Comparison of ENCODE assay signal across 14 cellular contexts in genomic region chr12:52645120-52645761, GRCh38. TPM values are rescaled to one million over a fixed set of nuclear protein-coding genes. Genes with fewer than 3 reads are reported as not detected.
DNase-seq lines count a peak whose midpoint lies in the region; ATAC-seq and TF ChIP-seq lines count a peak whose summit lies in the region.
"Had no signal": no experiment of that assay in that cellular context is flagged by ENCODE, and none has a peak within 500 bp of the region (broad histone marks: within the 10 kb centered on the region; RNA-seq: fewer than 3 reads in every experiment).

No MANE protein-coding gene starts in this region.

- no peaks in the 10 kb centered on the region for H3K79me1 ChIP-seq in neuronal stem cell (ENCODE audit: low read depth, low read length)

- peak; percentile 96 for ATAC-seq in activated T-cell treated with anti-CD3 and anti-CD28 coated beads, Interleukin-2, amount 50 U/mL, for 72 hours (replicated peaks in 1 of 2)
- peak; percentile 64 for ATAC-seq in upper lobe of right lung
- ATAC-seq: PC-3 had no signal

- no peak overlapping the region for H4K91ac ChIP-seq in neuronal stem cell (ENCODE audit: low read depth, low read length, poor library complexity)

- no peak overlapping the region for H2AK5ac ChIP-seq in neuronal stem cell (ENCODE audit: low read depth, low read length)

- no peaks in the 10 kb centered on the region for H3K9me2 ChIP-seq in hepatocyte (replicated peaks; ENCODE audit: insufficient read depth)

- H3K9ac ChIP-seq in neuronal stem cell (ENCODE audit: low read depth, low read length, poor library complexity) = no peak overlapping the region
- H3K9ac ChIP-seq: KMS-11 had no signal

- H2BK12ac ChIP-seq in neuronal stem cell (ENCODE audit: low read length) = no peak overlapping the region

- H3K27me3 ChIP-seq in hepatocyte (peaks cover 13% of the 10 kb centered on the region), upper lobe of right lung (no peaks in the 10 kb centered on the region), transverse colon (peaks cover 5% of the 10 kb centered on the region), neuronal stem cell (ENCODE audit: control insufficient read depth in 3 of 3, insufficient read depth in 3 of 3, low read depth in 1 of 3, low read length in 3 of 3) (peaks cover 0 to 10% (median 0%) of the 10 kb centered on the region in 3 experiments)

- H3K4ac ChIP-seq in neuronal stem cell (ENCODE audit: low read length) = no peak overlapping the region

- H2BK5ac ChIP-seq in neuronal stem cell (ENCODE audit: low read length) = no peak overlapping the region

- H3K4me2 ChIP-seq in hepatocyte = no peak overlapping the region
- no peak overlapping the region for H3K4me2 ChIP-seq in neuronal stem cell (ENCODE audit: insufficient read depth, low read length, poor library complexity, severe bottlenecking)
- H3K4me2 ChIP-seq: KMS-11 had no signal

- H4K8ac ChIP-seq in neuronal stem cell (ENCODE audit: low read depth, low read length) = no peak overlapping the region

- H3K27me3 Mint-ChIP-seq in activated T-cell treated with anti-CD3 and anti-CD28 coated beads, Interleukin-2, amount 50 U/mL, for 72 hours (ENCODE audit: low read depth) = no peaks in the 10 kb centered on the region

- H3K9me3 Mint-ChIP-seq in activated T-cell treated with anti-CD3 and anti-CD28 coated beads, Interleukin-2, amount 50 U/mL, for 72 hours = no peaks in the 10 kb centered on the region
- H3K9me3 Mint-ChIP-seq: nephron progenitor cell had no signal

- H2BK15ac ChIP-seq in neuronal stem cell (ENCODE audit: low read length) = no peak overlapping the region

- in situ Hi-C loops in transverse colon (cut with MboI; ENCODE audit: low pct_ligation_motif_present in 1 of 4, low pct_unique_long_range_greater_than_20kb in 1 of 4, low sequenced_read_pairs in 3 of 4) = no loop called here

- no peak overlapping the region for H3K18ac ChIP-seq in neuronal stem cell (ENCODE audit: low read length)

- H3K36me3 ChIP-seq in hepatocyte (replicated peaks; ENCODE audit: insufficient read depth, low read depth) = no peaks in the 10 kb centered on the region
- no peaks in the 10 kb centered on the region for H3K36me3 ChIP-seq in upper lobe of right lung
- no peaks in the 10 kb centered on the region for H3K36me3 ChIP-seq in transverse colon
- no peaks in the 10 kb centered on the region for H3K36me3 ChIP-seq in neuronal stem cell (replicated peaks in 1 of 2; ENCODE audit: control insufficient read depth in 2 of 2, insufficient read depth in 2 of 2, low read length in 2 of 2)

- TF ChIP-seq CTCF in hepatocyte (IDR thresholded peaks at IDR 0.05; ENCODE audit: poor library complexity) (no peak), upper lobe of right lung (IDR thresholded peaks at IDR 0.05) (no peak), transverse colon (IDR thresholded peaks at IDR 0.05) (no peak)

- H2AFZ ChIP-seq in hepatocyte (no peak overlapping the region), neuronal stem cell (ENCODE audit: low read length) (no peak overlapping the region)

- H2BK120ac ChIP-seq in neuronal stem cell (ENCODE audit: low read depth, low read length) = no peak overlapping the region

- no peak for TF ChIP-seq POLR2A in transverse colon (IDR thresholded peaks at IDR 0.05)

- H3K9me3 ChIP-seq in hepatocyte (ENCODE audit: low read depth) (no peaks in the 10 kb centered on the region), upper lobe of right lung (no peaks in the 10 kb centered on the region), transverse colon (no peaks in the 10 kb centered on the region), neuronal stem cell (replicated peaks in 1 of 2; ENCODE audit: control insufficient read depth in 2 of 2, insufficient read depth in 1 of 2, low read depth in 1 of 2, low read length in 2 of 2) (no peaks in the 10 kb centered on the region)

- H3K4me1 ChIP-seq in hepatocyte (ENCODE audit: insufficient read depth) (peaks cover 4% of the 10 kb centered on the region), upper lobe of right lung (no peaks in the 10 kb centered on the region), transverse colon (peaks cover 0 to under 1% (median 0%) of the 10 kb centered on the region in 4 donors), neuronal stem cell (ENCODE audit: control insufficient read depth in 2 of 2, insufficient read depth in 1 of 2, low read depth in 1 of 2, low read length in 2 of 2) (peaks cover 0 to 9% of the 10 kb centered on the region in 2 donors)

- intact Hi-C loops in upper lobe of right lung (cut with DNase I) (no loop called here), transverse colon (cut with DNase I; ENCODE audit: low total_unique reads) (no loop called here)

- no peaks in the 10 kb centered on the region for H3K36me3 Mint-ChIP-seq in activated T-cell treated with anti-CD3 and anti-CD28 coated beads, Interleukin-2, amount 50 U/mL, for 72 hours (ENCODE audit: insufficient read depth in 2 of 2)

- H3K27ac ChIP-seq in hepatocyte (peak overlapping the region; percentile 75), upper lobe of right lung (no peak overlapping the region), transverse colon (no peak overlapping the region), neuronal stem cell (replicated peaks; ENCODE audit: low read length) (no peak overlapping the region)
- H3K27ac ChIP-seq: KMS-11 had no signal

- DNase-seq in stimulated activated CD4-positive, alpha-beta T cell treated with anti-CD3 and anti-CD28 coated beads, Interleukin-1b, Interleukin-23, amount 100 ng/mL, for 48 hours = peak; percentile 19
- DNase-seq in stimulated activated CD4-positive, alpha-beta T cell treated with anti-CD3 and anti-CD28 coated beads, Interleukin-12 subunit alpha, Interleukin-12 subunit beta, amount 100 ng/mL, for 4 hours = no peak
- DNase-seq in activated T-cell treated with anti-CD3 and anti-CD28 coated beads, Interleukin-2, amount 50 U/mL, for 72 hours = peak; percentile 27 to 38
- DNase-seq in hepatocyte (ENCODE audit: low spot score) (no peak), upper lobe of right lung (no peak), transverse colon (no peak), neuronal stem cell (ENCODE audit: low spot score) (no peak), inferior parietal cortex (ENCODE audit: extremely low spot score) (no peak)
- DNase-seq: kidney, nephron progenitor cell, PC-3 had no signal

- TF ChIP-seq EP300 in transverse colon (IDR thresholded peaks at IDR 0.05; ENCODE audit: low read depth) = no peak

- H3K23ac ChIP-seq in neuronal stem cell (ENCODE audit: low read depth, low read length, poor library complexity) = no peak overlapping the region

- 83% methylated on average over 7 of the region's 7 CpGs for WGBS in hepatocyte (ENCODE audit: low lambda C conversion rate, missing lambda C conversion rate)
- 75 to 83% methylated on average over 2 to 7 of the region's 7 CpGs for WGBS in transverse colon (ENCODE audit: low coverage in 1 of 2), 2 donors
- no CpG with 5 or more reads among the region's 7 CpGs for WGBS in neuronal stem cell (ENCODE audit: extremely low coverage in 2 of 2, insufficient read length in 2 of 2, insufficient replicate concordance in 1 of 2), 2 donors

- H4K20me1 ChIP-seq in hepatocyte (ENCODE audit: insufficient read depth, poor library complexity, severe bottlenecking) = no peaks in the 10 kb centered on the region

- H3K27ac Mint-ChIP-seq in activated T-cell treated with anti-CD3 and anti-CD28 coated beads, Interleukin-2, amount 50 U/mL, for 72 hours = peak overlapping the region; percentile 69
- H3K27ac Mint-ChIP-seq: nephron progenitor cell had no signal

- H3K14ac ChIP-seq in neuronal stem cell (ENCODE audit: low read length) = no peak overlapping the region

- peak overlapping the region; percentile 8 to 34 for H3K4me3 Mint-ChIP-seq in activated T-cell treated with anti-CD3 and anti-CD28 coated beads, Interleukin-2, amount 50 U/mL, for 72 hours
- H3K4me3 Mint-ChIP-seq: nephron progenitor cell had no signal

- H3K79me2 ChIP-seq in hepatocyte = no peaks in the 10 kb centered on the region

- H3K4me1 Mint-ChIP-seq in activated T-cell treated with anti-CD3 and anti-CD28 coated beads, Interleukin-2, amount 50 U/mL, for 72 hours (ENCODE audit: low read depth) = peaks cover 51% of the 10 kb centered on the region

- no peak overlapping the region for H3K4me3 ChIP-seq in hepatocyte
- no peak overlapping the region for H3K4me3 ChIP-seq in upper lobe of right lung
- H3K4me3 ChIP-seq in transverse colon = no peak overlapping the region
- H3K4me3 ChIP-seq in neuronal stem cell (ENCODE audit: low read length in 2 of 2) = no peak overlapping the region

RNA-seq across cellular contexts. Expression of gene KRT2, which starts 6.8 kb away (rescaled TPM):
- total RNA-seq in activated T-cell treated with anti-CD3 and anti-CD28 coated beads, Interleukin-2, amount 50 U/mL, for 72 hours = not detected
- total RNA-seq in hepatocyte (not detected in 2 replicates), upper lobe of right lung (not detected), transverse colon (not detected)
- not detected in 2 replicates for polyA plus RNA-seq in hepatocyte
- polyA plus RNA-seq in neuronal stem cell (2013, experiment 1 of 2) = not detected
- polyA plus RNA-seq in neuronal stem cell (2013, experiment 2 of 2) = not detected
- total RNA-seq: kidney, PC-3 had no signal

RNA-seq across cellular contexts. Expression of gene KRT73, which starts 26.9 kb away (rescaled TPM):
- 1 to 10 TPM in 1 of 2 donors, under 1 TPM in 1; 0.36 to 1.3 TPM for total RNA-seq in activated T-cell treated with anti-CD3 and anti-CD28 coated beads, Interleukin-2, amount 50 U/mL, for 72 hours
- total RNA-seq in hepatocyte = not detected in 2 replicates
- not detected in 2 replicates for polyA plus RNA-seq in hepatocyte
- 0.52 TPM for total RNA-seq in upper lobe of right lung
- total RNA-seq in transverse colon = not detected
- polyA plus RNA-seq in neuronal stem cell (2013, experiment 1 of 2) = not detected
- polyA plus RNA-seq in neuronal stem cell (2013, experiment 2 of 2) = not detected
- total RNA-seq: cerebellum, kidney, PC-3 had no signal

RNA-seq across cellular contexts. Expression of gene KRT1, which starts 35.0 kb away (rescaled TPM):
- not detected for total RNA-seq in activated T-cell treated with anti-CD3 and anti-CD28 coated beads, Interleukin-2, amount 50 U/mL, for 72 hours
- total RNA-seq in hepatocyte (0.13 TPM in 1 of 2 replicates, not detected in the other), upper lobe of right lung (3.5 TPM), transverse colon (not detected)
- polyA plus RNA-seq in hepatocyte = not detected in 2 replicates
- polyA plus RNA-seq in neuronal stem cell (2013, experiment 1 of 2) = not detected
- polyA plus RNA-seq in neuronal stem cell (2013, experiment 2 of 2) = not detected
- total RNA-seq: kidney, PC-3 had no signal

RNA-seq across cellular contexts. Expression of gene KRT72, which starts 44.0 kb away (rescaled TPM):
- total RNA-seq in activated T-cell treated with anti-CD3 and anti-CD28 coated beads, Interleukin-2, amount 50 U/mL, for 72 hours = 1 to 10 TPM in 1 of 2 donors, under 1 TPM in 1; 0.31 to 2.3 TPM
- total RNA-seq in hepatocyte (not detected in 2 replicates), upper lobe of right lung (not detected), transverse colon (not detected)
- not detected in 2 replicates for polyA plus RNA-seq in hepatocyte
- polyA plus RNA-seq in neuronal stem cell (2013, experiment 1 of 2) = not detected
- not detected for polyA plus RNA-seq in neuronal stem cell (2013, experiment 2 of 2)
- total RNA-seq: cerebellum, kidney, PC-3 had no signal

RNA-seq across cellular contexts. Expression of gene KRT77, which starts 58.1 kb away (rescaled TPM):
- not detected for total RNA-seq in activated T-cell treated with anti-CD3 and anti-CD28 coated beads, Interleukin-2, amount 50 U/mL, for 72 hours
- not detected in 2 replicates for total RNA-seq in hepatocyte
- not detected in 2 replicates for polyA plus RNA-seq in hepatocyte
- not detected for total RNA-seq in upper lobe of right lung
- not detected for total RNA-seq in transverse colon
- not detected for polyA plus RNA-seq in neuronal stem cell (2013, experiment 1 of 2)
- not detected for polyA plus RNA-seq in neuronal stem cell (2013, experiment 2 of 2)
- total RNA-seq: kidney; PC-3; T-helper 2 cell treated with Interferon-gamma antibody and Interleukin-4, amounts not matched to agents 100 ng/mL and 5 ng/mL, for 36 hours had no signal

Comparison
In these comparisons a context has a peak if more than half of its experiments do, and no peak if none do; other contexts are left out.
1. DNase-seq: peak in stimulated activated CD4-positive, alpha-beta T cell treated with anti-CD3 and anti-CD28 coated beads, Interleukin-1b, Interleukin-23, amount 100 ng/mL, for 48 hours (single experiment) and activated T-cell treated with anti-CD3 and anti-CD28 coated beads, Interleukin-2, amount 50 U/mL, for 72 hours (2 of 2); none in stimulated activated CD4-positive, alpha-beta T cell treated with anti-CD3 and anti-CD28 coated beads, Interleukin-12 subunit alpha, Interleukin-12 subunit beta, amount 100 ng/mL, for 4 hours (single experiment), hepatocyte (single experiment), upper lobe of right lung (single experiment), transverse colon (single experiment), neuronal stem cell (single experiment) and inferior parietal cortex (single experiment).